In the genomic region with DNA sequence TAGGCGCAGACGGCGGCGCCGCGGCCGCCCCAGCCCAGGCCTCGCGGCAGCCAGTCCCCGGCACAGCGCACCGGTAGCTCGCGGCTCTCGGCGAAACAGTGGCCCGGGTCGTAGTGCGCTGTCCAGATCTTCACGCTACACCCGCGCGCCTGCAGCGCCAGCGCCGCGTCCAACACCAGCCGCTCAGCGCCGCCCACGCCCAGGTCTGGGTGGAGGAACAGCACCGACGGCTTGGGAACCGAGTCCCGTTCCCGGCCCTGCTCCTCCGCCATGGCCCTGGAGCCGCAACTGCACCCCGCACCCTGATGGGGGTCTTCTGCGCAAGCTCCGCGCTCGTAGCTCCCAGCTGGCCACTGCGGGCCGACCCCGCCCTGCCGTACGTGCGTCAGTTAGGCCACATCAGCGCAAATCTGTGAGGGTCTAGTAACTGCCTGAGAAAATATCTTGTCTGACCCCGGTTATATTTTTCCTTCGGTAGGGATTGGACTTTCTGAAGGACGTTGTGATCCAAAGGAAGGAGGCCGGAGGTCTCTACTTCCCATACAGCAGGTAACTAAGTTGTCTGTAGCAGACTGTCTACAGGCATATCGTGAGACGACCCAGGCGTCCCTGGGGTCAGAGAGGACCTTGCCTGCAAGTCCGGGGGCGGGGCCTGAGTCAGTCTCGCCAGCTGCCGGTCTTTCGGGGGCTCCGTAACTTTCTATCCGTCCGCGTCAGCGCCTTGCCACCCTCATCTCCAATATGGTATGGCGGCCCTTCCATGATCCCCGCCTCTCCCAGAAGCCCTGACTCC, we compare ENCODE assay signal across 1 cellular context.
TF ChIP-seq lines count a peak whose summit lies in the region.

A gene with protein sequence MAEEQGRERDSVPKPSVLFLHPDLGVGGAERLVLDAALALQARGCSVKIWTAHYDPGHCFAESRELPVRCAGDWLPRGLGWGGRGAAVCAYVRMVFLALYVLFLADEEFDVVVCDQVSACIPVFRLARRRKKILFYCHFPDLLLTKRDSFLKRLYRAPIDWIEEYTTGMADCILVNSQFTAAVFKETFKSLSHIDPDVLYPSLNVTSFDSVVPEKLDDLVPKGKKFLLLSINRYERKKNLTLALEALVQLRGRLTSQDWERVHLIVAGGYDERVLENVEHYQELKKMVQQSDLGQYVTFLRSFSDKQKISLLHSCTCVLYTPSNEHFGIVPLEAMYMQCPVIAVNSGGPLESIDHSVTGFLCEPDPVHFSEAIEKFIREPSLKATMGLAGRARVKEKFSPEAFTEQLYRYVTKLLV (minus strand): TSS at position 320 of the 793 bp plus-strand sequence. CDS start 48 bp downstream, at position 272.
A gene (plus strand): TSS at position 660 of the 793 bp plus-strand sequence. CDS start 82 bp downstream, at position 742.

TF ChIP-seq in K562, 482 proteins besides CTCF, POLR2A, EP300 and RAD21 (continued from another document and continues in another):
- TF ChIP-seq CHD2 (IDR thresholded peaks at IDR 0.05; ENCODE audit: low read depth, low read length): no peak
- peak; percentile 44 for TF ChIP-seq MEIS2 (IDR thresholded peaks at IDR 0.05; ENCODE audit: partially characterized antibody)
- peak; percentile 95 for TF ChIP-seq TOE1 (IDR thresholded peaks at IDR 0.05; ENCODE audit: borderline replicate concordance)
- TF ChIP-seq TOE1 (CRISPR knock-in tag; IDR thresholded peaks at IDR 0.05; ENCODE audit: borderline replicate concordance, low read depth): no peak
- no peak for TF ChIP-seq MYBL2 (IDR thresholded peaks at IDR 0.05; ENCODE audit: low read depth)
- no peak for TF ChIP-seq MYBL2 (CRISPR knock-in tag; IDR thresholded peaks at IDR 0.05; ENCODE audit: borderline replicate concordance)
- no peak for TF ChIP-seq HMG20B (CRISPR knock-in tag; IDR thresholded peaks at IDR 0.05)
- TF ChIP-seq, protein P1, sequence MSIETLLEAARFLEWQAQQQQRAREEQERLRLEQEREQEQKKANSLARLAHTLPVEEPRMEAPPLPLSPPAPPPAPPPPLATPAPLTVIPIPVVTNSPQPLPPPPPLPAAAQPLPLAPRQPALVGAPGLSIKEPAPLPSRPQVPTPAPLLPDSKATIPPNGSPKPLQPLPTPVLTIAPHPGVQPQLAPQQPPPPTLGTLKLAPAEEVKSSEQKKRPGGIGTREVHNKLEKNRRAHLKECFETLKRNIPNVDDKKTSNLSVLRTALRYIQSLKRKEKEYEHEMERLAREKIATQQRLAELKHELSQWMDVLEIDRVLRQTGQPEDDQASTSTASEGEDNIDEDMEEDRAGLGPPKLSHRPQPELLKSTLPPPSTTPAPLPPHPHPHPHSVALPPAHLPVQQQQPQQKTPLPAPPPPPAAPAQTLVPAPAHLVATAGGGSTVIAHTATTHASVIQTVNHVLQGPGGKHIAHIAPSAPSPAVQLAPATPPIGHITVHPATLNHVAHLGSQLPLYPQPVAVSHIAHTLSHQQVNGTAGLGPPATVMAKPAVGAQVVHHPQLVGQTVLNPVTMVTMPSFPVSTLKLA (conservative IDR thresholded peaks at IDR 0.05): peak; percentile 79 to 83
- no peak for TF ChIP-seq ZNF696 (CRISPR knock-in tag; conservative IDR thresholded peaks at IDR 0.05)
- no peak for TF ChIP-seq TCFL5 (CRISPR knock-in tag; conservative IDR thresholded peaks at IDR 0.05)
- 0 out of 2 replicates have a peak, but pooled peaks have one; percentile 81 for TF ChIP-seq GATAD2A (IDR thresholded peaks at IDR 0.05)
- TF ChIP-seq, protein P2, sequence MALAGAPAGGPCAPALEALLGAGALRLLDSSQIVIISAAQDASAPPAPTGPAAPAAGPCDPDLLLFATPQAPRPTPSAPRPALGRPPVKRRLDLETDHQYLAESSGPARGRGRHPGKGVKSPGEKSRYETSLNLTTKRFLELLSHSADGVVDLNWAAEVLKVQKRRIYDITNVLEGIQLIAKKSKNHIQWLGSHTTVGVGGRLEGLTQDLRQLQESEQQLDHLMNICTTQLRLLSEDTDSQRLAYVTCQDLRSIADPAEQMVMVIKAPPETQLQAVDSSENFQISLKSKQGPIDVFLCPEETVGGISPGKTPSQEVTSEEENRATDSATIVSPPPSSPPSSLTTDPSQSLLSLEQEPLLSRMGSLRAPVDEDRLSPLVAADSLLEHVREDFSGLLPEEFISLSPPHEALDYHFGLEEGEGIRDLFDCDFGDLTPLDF (CRISPR knock-in tag; IDR thresholded peaks at IDR 0.05): 0 out of 2 replicates have a peak, but pooled peaks have one; percentile 30
- TF ChIP-seq SRSF7 (optimal IDR thresholded peaks at IDR 0.05; ENCODE audit: low read depth, low read length): no peak
- peak; percentile 83 for TF ChIP-seq MTA3 (IDR thresholded peaks at IDR 0.05; ENCODE audit: borderline replicate concordance)
- peak; percentile 88 for TF ChIP-seq CREM (IDR thresholded peaks at IDR 0.05; ENCODE audit: low read depth)
- TF ChIP-seq KDM4B (IDR thresholded peaks at IDR 0.05; ENCODE audit: borderline replicate concordance in 2 of 2, low read depth in 1 of 2): 0 out of 4 replicates have a peak, but pooled peaks of 1 of the 2 experiments have one; percentile 32
- TF ChIP-seq ZNF282 (CRISPR knock-in tag; IDR thresholded peaks at IDR 0.05): no peak
- TF ChIP-seq PHB (CRISPR knock-in tag; IDR thresholded peaks at IDR 0.05): no peak
- 0 out of 2 replicates have a peak, but pooled peaks have one; percentile 64 for TF ChIP-seq ZNF76 (CRISPR knock-in tag; IDR thresholded peaks at IDR 0.05; ENCODE audit: borderline replicate concordance)
- TF ChIP-seq MTA1 (IDR thresholded peaks at IDR 0.05; ENCODE audit: borderline replicate concordance): peak; percentile 93; the same call in 1 of the 2 replicates
- peak; percentile 61 for TF ChIP-seq ZBTB17 (CRISPR knock-in tag; IDR thresholded peaks at IDR 0.05)
- TF ChIP-seq SUPT5H (IDR thresholded peaks at IDR 0.05): peak; percentile 94
- peak; percentile 65 for TF ChIP-seq POLR2H (tag; IDR thresholded peaks at IDR 0.05; ENCODE audit: low read depth)
- 0 out of 2 replicates have a peak, but pooled peaks have one; percentile 12 for TF ChIP-seq DPF2 (IDR thresholded peaks at IDR 0.05)
- TF ChIP-seq TEAD1 (CRISPR knock-in tag; IDR thresholded peaks at IDR 0.05): 0 out of 4 replicates have a peak, but pooled peaks of 1 of the 2 experiments have one; percentile 42
- 0 out of 2 replicates have a peak, but pooled peaks have one; percentile 32 for TF ChIP-seq ZNF134 (CRISPR knock-in tag; conservative IDR thresholded peaks at IDR 0.05)
- no peak for TF ChIP-seq KLF16 (IDR thresholded peaks at IDR 0.05)
- TF ChIP-seq KLF6 (CRISPR knock-in tag; IDR thresholded peaks at IDR 0.05; ENCODE audit: borderline replicate concordance): peak; percentile 91
- TF ChIP-seq FOXJ2 (tag; IDR thresholded peaks at IDR 0.05): peak; percentile 27; the same call in 1 of the 2 replicates
- TF ChIP-seq, protein P3, sequence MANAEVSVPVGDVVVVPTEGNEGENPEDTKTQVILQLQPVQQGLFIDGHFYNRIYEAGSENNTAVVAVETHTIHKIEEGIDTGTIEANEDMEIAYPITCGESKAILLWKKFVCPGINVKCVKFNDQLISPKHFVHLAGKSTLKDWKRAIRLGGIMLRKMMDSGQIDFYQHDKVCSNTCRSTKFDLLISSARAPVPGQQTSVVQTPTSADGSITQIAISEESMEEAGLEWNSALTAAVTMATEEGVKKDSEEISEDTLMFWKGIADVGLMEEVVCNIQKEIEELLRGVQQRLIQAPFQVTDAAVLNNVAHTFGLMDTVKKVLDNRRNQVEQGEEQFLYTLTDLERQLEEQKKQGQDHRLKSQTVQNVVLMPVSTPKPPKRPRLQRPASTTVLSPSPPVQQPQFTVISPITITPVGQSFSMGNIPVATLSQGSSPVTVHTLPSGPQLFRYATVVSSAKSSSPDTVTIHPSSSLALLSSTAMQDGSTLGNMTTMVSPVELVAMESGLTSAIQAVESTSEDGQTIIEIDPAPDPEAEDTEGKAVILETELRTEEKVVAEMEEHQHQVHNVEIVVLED (CRISPR knock-in tag; IDR thresholded peaks at IDR 0.05): peak; percentile 96
- peak; percentile 50; the same call in 1 of the 2 replicates for TF ChIP-seq BCOR (IDR thresholded peaks at IDR 0.05)
- no peak for TF ChIP-seq SPI1 (IDR thresholded peaks at IDR 0.05; ENCODE audit: borderline replicate concordance, low read depth, low read length)
- peak; percentile 53 for TF ChIP-seq CREB1 (IDR thresholded peaks at IDR 0.05)
- peak; percentile 20; the same call in 1 of the 2 replicates for TF ChIP-seq CREB1 (CRISPR knock-in tag; IDR thresholded peaks at IDR 0.05)
- TF ChIP-seq, protein P4, sequence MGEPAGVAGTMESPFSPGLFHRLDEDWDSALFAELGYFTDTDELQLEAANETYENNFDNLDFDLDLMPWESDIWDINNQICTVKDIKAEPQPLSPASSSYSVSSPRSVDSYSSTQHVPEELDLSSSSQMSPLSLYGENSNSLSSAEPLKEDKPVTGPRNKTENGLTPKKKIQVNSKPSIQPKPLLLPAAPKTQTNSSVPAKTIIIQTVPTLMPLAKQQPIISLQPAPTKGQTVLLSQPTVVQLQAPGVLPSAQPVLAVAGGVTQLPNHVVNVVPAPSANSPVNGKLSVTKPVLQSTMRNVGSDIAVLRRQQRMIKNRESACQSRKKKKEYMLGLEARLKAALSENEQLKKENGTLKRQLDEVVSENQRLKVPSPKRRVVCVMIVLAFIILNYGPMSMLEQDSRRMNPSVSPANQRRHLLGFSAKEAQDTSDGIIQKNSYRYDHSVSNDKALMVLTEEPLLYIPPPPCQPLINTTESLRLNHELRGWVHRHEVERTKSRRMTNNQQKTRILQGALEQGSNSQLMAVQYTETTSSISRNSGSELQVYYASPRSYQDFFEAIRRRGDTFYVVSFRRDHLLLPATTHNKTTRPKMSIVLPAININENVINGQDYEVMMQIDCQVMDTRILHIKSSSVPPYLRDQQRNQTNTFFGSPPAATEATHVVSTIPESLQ (CRISPR knock-in tag; IDR thresholded peaks at IDR 0.05): peak; percentile 58; the same call in 1 of the 2 replicates
- peak; percentile 91 for TF ChIP-seq ATF7 (IDR thresholded peaks at IDR 0.05)
- no peak for TF ChIP-seq CAMTA2 (CRISPR knock-in tag; conservative IDR thresholded peaks at IDR 0.05)
- peak; percentile 80 for TF ChIP-seq TAF9B (IDR thresholded peaks at IDR 0.05; ENCODE audit: partially characterized antibody)
- peak; percentile 96 for TF ChIP-seq HNRNPLL (IDR thresholded peaks at IDR 0.05; ENCODE audit: low read depth, low read length, poor library complexity, severe bottlenecking)
- no peak for TF ChIP-seq ZNF77 (CRISPR knock-in tag; IDR thresholded peaks at IDR 0.05)
- TF ChIP-seq NUFIP1 (IDR thresholded peaks at IDR 0.05; ENCODE audit: partially characterized antibody): no peak
- TF ChIP-seq, protein P5, sequence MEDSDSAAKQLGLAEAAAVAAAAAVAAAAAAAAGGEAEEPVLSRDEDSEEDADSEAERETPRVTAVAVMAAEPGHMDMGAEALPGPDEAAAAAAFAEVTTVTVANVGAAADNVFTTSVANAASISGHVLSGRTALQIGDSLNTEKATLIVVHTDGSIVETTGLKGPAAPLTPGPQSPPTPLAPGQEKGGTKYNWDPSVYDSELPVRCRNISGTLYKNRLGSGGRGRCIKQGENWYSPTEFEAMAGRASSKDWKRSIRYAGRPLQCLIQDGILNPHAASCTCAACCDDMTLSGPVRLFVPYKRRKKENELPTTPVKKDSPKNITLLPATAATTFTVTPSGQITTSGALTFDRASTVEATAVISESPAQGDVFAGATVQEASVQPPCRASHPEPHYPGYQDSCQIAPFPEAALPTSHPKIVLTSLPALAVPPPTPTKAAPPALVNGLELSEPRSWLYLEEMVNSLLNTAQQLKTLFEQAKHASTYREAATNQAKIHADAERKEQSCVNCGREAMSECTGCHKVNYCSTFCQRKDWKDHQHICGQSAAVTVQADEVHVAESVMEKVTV (CRISPR knock-in tag; IDR thresholded peaks at IDR 0.05): no peak
- TF ChIP-seq SAFB (IDR thresholded peaks at IDR 0.05; ENCODE audit: borderline replicate concordance, low read depth, low read length): no peak
- TF ChIP-seq, protein P6, sequence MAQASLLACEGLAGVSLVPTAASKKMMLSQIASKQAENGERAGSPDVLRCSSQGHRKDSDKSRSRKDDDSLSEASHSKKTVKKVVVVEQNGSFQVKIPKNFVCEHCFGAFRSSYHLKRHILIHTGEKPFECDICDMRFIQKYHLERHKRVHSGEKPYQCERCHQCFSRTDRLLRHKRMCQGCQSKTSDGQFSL (CRISPR knock-in tag; IDR thresholded peaks at IDR 0.05): no peak
- TF ChIP-seq, protein P6 (tag; IDR thresholded peaks at IDR 0.05): no peak
- TF ChIP-seq ZNF263 (CRISPR knock-in tag; IDR thresholded peaks at IDR 0.05; ENCODE audit: borderline replicate concordance): no peak
- TF ChIP-seq, protein P7, sequence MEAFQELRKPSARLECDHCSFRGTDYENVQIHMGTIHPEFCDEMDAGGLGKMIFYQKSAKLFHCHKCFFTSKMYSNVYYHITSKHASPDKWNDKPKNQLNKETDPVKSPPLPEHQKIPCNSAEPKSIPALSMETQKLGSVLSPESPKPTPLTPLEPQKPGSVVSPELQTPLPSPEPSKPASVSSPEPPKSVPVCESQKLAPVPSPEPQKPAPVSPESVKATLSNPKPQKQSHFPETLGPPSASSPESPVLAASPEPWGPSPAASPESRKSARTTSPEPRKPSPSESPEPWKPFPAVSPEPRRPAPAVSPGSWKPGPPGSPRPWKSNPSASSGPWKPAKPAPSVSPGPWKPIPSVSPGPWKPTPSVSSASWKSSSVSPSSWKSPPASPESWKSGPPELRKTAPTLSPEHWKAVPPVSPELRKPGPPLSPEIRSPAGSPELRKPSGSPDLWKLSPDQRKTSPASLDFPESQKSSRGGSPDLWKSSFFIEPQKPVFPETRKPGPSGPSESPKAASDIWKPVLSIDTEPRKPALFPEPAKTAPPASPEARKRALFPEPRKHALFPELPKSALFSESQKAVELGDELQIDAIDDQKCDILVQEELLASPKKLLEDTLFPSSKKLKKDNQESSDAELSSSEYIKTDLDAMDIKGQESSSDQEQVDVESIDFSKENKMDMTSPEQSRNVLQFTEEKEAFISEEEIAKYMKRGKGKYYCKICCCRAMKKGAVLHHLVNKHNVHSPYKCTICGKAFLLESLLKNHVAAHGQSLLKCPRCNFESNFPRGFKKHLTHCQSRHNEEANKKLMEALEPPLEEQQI (IDR thresholded peaks at IDR 0.05): peak; percentile 39; the same call in 1 of the 2 replicates
- TF ChIP-seq, protein P8, sequence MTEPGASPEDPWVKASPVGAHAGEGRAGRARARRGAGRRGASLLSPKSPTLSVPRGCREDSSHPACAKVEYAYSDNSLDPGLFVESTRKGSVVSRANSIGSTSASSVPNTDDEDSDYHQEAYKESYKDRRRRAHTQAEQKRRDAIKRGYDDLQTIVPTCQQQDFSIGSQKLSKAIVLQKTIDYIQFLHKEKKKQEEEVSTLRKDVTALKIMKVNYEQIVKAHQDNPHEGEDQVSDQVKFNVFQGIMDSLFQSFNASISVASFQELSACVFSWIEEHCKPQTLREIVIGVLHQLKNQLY (CRISPR knock-in tag; conservative IDR thresholded peaks at IDR 0.05): 0 out of 4 replicates have a peak, but pooled peaks of 1 of the 2 experiments have one; percentile 50
- TF ChIP-seq L3MBTL2 (IDR thresholded peaks at IDR 0.05): peak; percentile 84
- 0 out of 2 replicates have a peak, but pooled peaks have one; percentile 27 for TF ChIP-seq ARID1B (IDR thresholded peaks at IDR 0.05)
- no peak for TF ChIP-seq ZFP30 (CRISPR knock-in tag; IDR thresholded peaks at IDR 0.05; ENCODE audit: borderline replicate concordance)
